34 cellular contexts compared by ENCODE assay signal in the genomic region with DNA sequence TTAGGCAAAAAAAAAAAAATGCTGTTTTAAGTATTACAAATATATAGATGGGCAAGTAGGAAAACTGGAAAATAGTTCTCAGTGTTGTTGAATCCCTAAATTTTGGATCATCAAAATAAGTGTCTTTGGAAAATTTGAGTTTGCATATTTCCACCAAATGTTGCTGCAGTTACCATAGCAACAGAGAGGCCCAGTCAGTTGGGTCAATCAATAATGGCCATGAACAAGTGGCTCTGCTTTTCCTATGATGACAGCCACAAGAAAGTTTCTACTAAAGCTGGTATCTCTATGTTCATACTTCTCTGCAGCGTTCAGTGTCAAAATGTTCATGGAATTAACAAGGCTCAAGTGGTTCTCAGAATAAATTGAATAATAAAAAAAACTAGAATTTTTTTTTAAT.
"Had no signal": no experiment of that assay in that cellular context is flagged by ENCODE, and none has a peak within 500 bp of the region (broad histone marks: within the 10 kb centered on the region; RNA-seq: fewer than 3 reads in every experiment).

No MANE protein-coding gene starts in this region.

- H3K27ac Mint-ChIP-seq: activated B cell treated with CpG ODN at 0.5 μM for 24 hours; activated CD4-positive, alpha-beta memory T cell treated with anti-CD3 and anti-CD28 coated beads for 36 hours; activated naive CD4-positive, alpha-beta T cell treated with anti-CD3 and anti-CD28 coated beads, Interleukin-2, amount 10 ng/mL, durations not matched to agents 7 days and 5 days; activated naive CD8-positive, alpha-beta T cell treated with anti-CD3 and anti-CD28 coated beads, Interleukin-2, amount 50 U/mL, for 24 hours; brain had no signal

- H3K27ac ChIP-seq: VCaP had no signal

- H3K4me1 Mint-ChIP-seq: activated B cell treated with CpG ODN at 0.5 μM for 24 hours; activated naive CD4-positive, alpha-beta T cell treated with anti-CD3 and anti-CD28 coated beads, Interleukin-2, amount 10 ng/mL, durations not matched to agents 7 days and 5 days; activated naive CD8-positive, alpha-beta T cell treated with anti-CD3 and anti-CD28 coated beads, Interleukin-2, amount 50 U/mL, for 24 hours had no signal

- H3K4me3 Mint-ChIP-seq: activated B cell treated with CpG ODN at 0.5 μM for 24 hours; activated CD4-positive, alpha-beta memory T cell treated with anti-CD3 and anti-CD28 coated beads for 36 hours; activated naive CD4-positive, alpha-beta T cell treated with anti-CD3 and anti-CD28 coated beads, Interleukin-2, amount 10 ng/mL, durations not matched to agents 7 days and 5 days; activated naive CD8-positive, alpha-beta T cell; activated naive CD8-positive, alpha-beta T cell treated with anti-CD3 and anti-CD28 coated beads, Interleukin-2, amount 50 U/mL, for 24 hours; brain had no signal

- FAIRE-seq: bronchial epithelial cell had no signal

- ATAC-seq: activated naive CD8-positive, alpha-beta T cell treated with anti-CD3 and anti-CD28 coated beads, Interleukin-2, amount 50 U/mL, for 24 hours had no signal

- H3K27me3 Mint-ChIP-seq: activated B cell treated with CpG ODN at 0.5 μM for 24 hours; activated CD4-positive, alpha-beta memory T cell treated with anti-CD3 and anti-CD28 coated beads for 36 hours; activated naive CD4-positive, alpha-beta T cell treated with anti-CD3 and anti-CD28 coated beads, Interleukin-2, amount 10 ng/mL, durations not matched to agents 7 days and 5 days; activated naive CD8-positive, alpha-beta T cell; activated naive CD8-positive, alpha-beta T cell treated with anti-CD3 and anti-CD28 coated beads, Interleukin-2, amount 50 U/mL, for 24 hours; brain had no signal

- DNase-seq: activated B cell treated with CpG ODN at 0.5 μM for 24 hours; activated CD4-positive, alpha-beta memory T cell treated with anti-CD3 and anti-CD28 coated beads for 36 hours; activated CD4-positive, alpha-beta T cell treated with anti-CD3 and anti-CD28 coated beads for 4 hours; activated CD4-positive, alpha-beta T cell treated with anti-CD3 and anti-CD28 coated beads, Interleukin-2, amount 50 U/mL, for 1 hour; activated CD4-positive, CD25-positive, alpha-beta regulatory T cell treated with anti-CD3 and anti-CD28 coated beads, Interleukin-2, amount 50 U/mL, for 72 hours; activated CD8-positive, alpha-beta memory T cell treated with anti-CD3 and anti-CD28 coated beads, Interleukin-2, amount 50 U/mL, for 48 hours; activated effector memory CD4-positive, alpha-beta T cell treated with Interleukin-2 at 50 U/mL for 16 hours; activated naive CD4-positive, alpha-beta T cell treated with anti-CD3 and anti-CD28 coated beads, Interleukin-2, amount 10 ng/mL, durations not matched to agents 7 days and 5 days; activated naive CD8-positive, alpha-beta T cell treated with anti-CD3 and anti-CD28 coated beads, Interleukin-2, amount 50 U/mL, for 24 hours; activated T-cell treated with anti-CD3 and anti-CD28 coated beads, Interleukin-2, amount 50 U/mL, for 48 hours; anterior cingulate cortex; caudate nucleus; cerebellar nuclear complex; MM.1S; MV-4-11; NCI-H1092 treated with DMSO at 0.1 percent for 48 hours; NCI-H1694; NCI-H1930; NCI-H2081 treated with DMSO at 0.1 percent for 48 hours; NCI-H2171 treated with DMSO at 0.1 percent for 48 hours; NCI-H2227 treated with DMSO at 0.1 percent for 48 hours; NCI-H446; NCI-H510A treated with DMSO at 0.1 percent for 48 hours; NCI-H526 treated with DMSO at 0.1 percent for 48 hours; NK-92 treated with Interleukin-12 subunit alpha and Interleukin-12 subunit beta, amount 100 ng/mL, for 24 hours; Right ventricle myocardium superior; SW 1271; T-helper 1 cell; T-helper 2 cell; T-helper 9 cell had no signal
